8 cellular contexts compared by ENCODE assay signal in the genomic region with DNA sequence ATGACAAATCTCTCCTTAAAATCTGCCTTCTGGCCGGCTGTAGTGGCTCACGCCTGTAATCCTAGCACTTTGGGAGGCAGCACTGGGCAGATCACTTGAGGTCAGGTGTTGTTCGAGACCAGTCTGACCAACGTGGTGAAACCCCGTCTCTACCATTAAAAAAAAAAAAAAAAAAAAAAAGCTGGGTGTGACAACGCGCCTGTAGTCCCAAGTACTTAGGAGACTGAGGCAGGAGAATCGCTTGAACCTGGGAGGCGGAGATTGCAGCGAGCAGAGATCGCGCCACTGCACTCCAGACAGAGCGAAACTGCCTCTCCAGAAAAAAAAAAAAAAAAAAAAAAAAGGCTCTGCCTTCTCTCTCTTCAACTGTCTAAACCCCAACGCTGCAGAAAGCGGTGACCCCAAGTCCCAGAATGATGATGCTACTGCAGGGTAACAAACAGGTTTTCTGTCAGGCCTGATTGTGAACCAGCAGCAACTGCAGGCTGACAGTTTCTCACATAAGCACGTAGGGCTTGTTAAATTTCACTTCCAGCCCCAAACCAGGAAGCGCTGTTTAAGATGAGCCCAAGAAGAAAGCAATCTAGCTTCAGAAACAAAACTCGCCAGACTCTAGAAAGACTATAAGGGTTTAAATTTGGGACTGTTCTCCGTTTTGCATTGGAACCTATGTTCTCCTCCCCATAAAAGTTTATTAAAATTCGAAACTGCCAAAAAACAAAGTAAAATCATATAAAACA. TPM values are rescaled to one million over a fixed set of nuclear protein-coding genes. Genes with fewer than 3 reads are reported as not detected.
DNase-seq lines count a peak whose midpoint lies in the region; ATAC-seq, FAIRE-seq and TF ChIP-seq lines count a peak whose summit lies in the region.

No MANE protein-coding gene starts in this region.

- peaks cover 28% of the 10 kb centered on the region for H3K4me1 ChIP-seq in HepG2 (ENCODE audit: insufficient read depth, low read length)

- no peak for TF ChIP-seq CTCF in HepG2 (CRISPR knock-in tag; IDR thresholded peaks at IDR 0.05)

- POLR2A ChIA-PET in HepG2 (lab: Yijun Ruan, JAX), result interaction anchor here (0.8 to 1.1 kb wide), 3 partner anchors 10 to 42 kb away, joined by 3 to 4 read pairs (median 3); no protein-coding TSS in a partner anchor

- H3K36me3 ChIP-seq in HepG2 (replicated peaks in 1 of 2; ENCODE audit: control insufficient read depth in 1 of 2, insufficient read depth in 2 of 2, low read length in 2 of 2), result no peaks in the 10 kb centered on the region

- no peak for FAIRE-seq in HepG2 (lab: Jason Lieb, UNC)

- BruUV-seq in HepG2 (replicated peaks; lab: Mats Ljungman, UMichigan), result TSS peak; percentile 61

- peak overlapping the region; percentile 62 for H2AFZ ChIP-seq in HepG2 (ENCODE audit: low read length)

- no peak for TF ChIP-seq POLR2A in HepG2 (IDR thresholded peaks at IDR 0.05; ENCODE audit: insufficient read depth in 1 of 2, low read depth in 2 of 2, low read length in 2 of 2)

- DNase-seq in A172 (ENCODE audit: low spot score) (peak; percentile 46), T-helper 22 cell (ENCODE audit: low read depth) (peak; percentile 26), cerebellum (ENCODE audit: low spot score) (peak; percentile 6), HepG2 (ENCODE audit: low spot score) (no peak), NCI-H2081 (lab: John Stamatoyannopoulos, UW) (no peak)
- peak; percentile 13 for DNase-seq in stimulated activated CD8-positive, alpha-beta memory T cell treated with anti-CD3 and anti-CD28 coated beads, Interleukin-7, amount 100 ng/mL, for 4 hours (ENCODE audit: low read depth in 2 of 2)

- H4K20me1 ChIP-seq in HepG2 (ENCODE audit: insufficient read depth, low read length), result 0 out of 2 replicates have a peak, but pooled peaks cover 3% of the 10 kb centered on the region

- WGBS in HepG2 (ENCODE audit: low lambda C conversion rate), result 2% methylated on average over 19 of the region's 20 CpGs

- ATAC-seq in GM18517 (IDR thresholded peaks at IDR 0.05; ENCODE audit: unreplicated experiment) (peak; percentile 21), HG03354 (IDR thresholded peaks at IDR 0.05; ENCODE audit: poor library complexity, severe bottlenecking, unreplicated experiment) (peak; percentile 24), HepG2 (no peak)

- peak overlapping the region; percentile 87 to 94 (median 94) for H3K4me3 ChIP-seq in HepG2 (replicated peaks in 1 of 3; ENCODE audit: insufficient read depth in 1 of 3, low read depth in 2 of 3, low read length in 3 of 3)

- intact Hi-C loops in HepG2 (cut with micrococcal nuclease; ENCODE audit: unreplicated experiment), result loop anchor here (5.0 to 10.0 kb wide), 2 partner anchors 41 to 316 kb away; no protein-coding TSS in a partner anchor

- H3K9ac ChIP-seq in HepG2 (ENCODE audit: insufficient read depth, low read depth, low read length), result peak overlapping the region; percentile 67

- H3K4me2 ChIP-seq in HepG2 (ENCODE audit: low read depth, low read length), result peak overlapping the region; percentile 91

- H3K79me2 ChIP-seq in HepG2 (ENCODE audit: insufficient read depth, low read length), result no peaks in the 10 kb centered on the region

- H3K27ac ChIP-seq in HepG2 (ENCODE audit: extremely low read length, insufficient read depth, low read length), result peak overlapping the region; percentile 34

- CTCF ChIA-PET in HepG2 (lab: Yijun Ruan, JAX; ENCODE audit: low intra/inter-chr PET ratio, low total read pairs), result no interaction called here

- TF ChIP-seq RAD21 in HepG2 (CRISPR knock-in tag; IDR thresholded peaks at IDR 0.05), result no peak

- peaks cover 0 to 4% of the 10 kb centered on the region in 2 experiments; a peak in 2 of 5 replicates for H3K27me3 ChIP-seq in HepG2 (ENCODE audit: control insufficient read depth in 1 of 2, insufficient read depth in 2 of 2, low read length in 2 of 2)

- TF ChIP-seq EP300 in HepG2 (IDR thresholded peaks at IDR 0.05; ENCODE audit: low read depth in 2 of 2, low read length in 2 of 2) (no peak), HepG2 (CRISPR knock-in tag; IDR thresholded peaks at IDR 0.05; ENCODE audit: borderline replicate concordance) (no peak)

- H3K9me3 ChIP-seq in HepG2 (ENCODE audit: low read length), result no peaks in the 10 kb centered on the region

- in situ Hi-C loops in HepG2 (cut with HindIII; ENCODE audit: extremely low pct_ligation_motif_present, low pct_unique_long_range_greater_than_20kb), result no loop called here

TF ChIP-seq in HepG2, 621 proteins besides CTCF, POLR2A, EP300 and RAD21 (continues in another document):
- TF ChIP-seq, protein P1, sequence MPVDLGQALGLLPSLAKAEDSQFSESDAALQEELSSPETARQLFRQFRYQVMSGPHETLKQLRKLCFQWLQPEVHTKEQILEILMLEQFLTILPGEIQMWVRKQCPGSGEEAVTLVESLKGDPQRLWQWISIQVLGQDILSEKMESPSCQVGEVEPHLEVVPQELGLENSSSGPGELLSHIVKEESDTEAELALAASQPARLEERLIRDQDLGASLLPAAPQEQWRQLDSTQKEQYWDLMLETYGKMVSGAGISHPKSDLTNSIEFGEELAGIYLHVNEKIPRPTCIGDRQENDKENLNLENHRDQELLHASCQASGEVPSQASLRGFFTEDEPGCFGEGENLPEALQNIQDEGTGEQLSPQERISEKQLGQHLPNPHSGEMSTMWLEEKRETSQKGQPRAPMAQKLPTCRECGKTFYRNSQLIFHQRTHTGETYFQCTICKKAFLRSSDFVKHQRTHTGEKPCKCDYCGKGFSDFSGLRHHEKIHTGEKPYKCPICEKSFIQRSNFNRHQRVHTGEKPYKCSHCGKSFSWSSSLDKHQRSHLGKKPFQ (CRISPR knock-in tag; IDR thresholded peaks at IDR 0.05; ENCODE audit: insufficient replicate concordance), result peak; percentile 16
- TF ChIP-seq, protein P2, sequence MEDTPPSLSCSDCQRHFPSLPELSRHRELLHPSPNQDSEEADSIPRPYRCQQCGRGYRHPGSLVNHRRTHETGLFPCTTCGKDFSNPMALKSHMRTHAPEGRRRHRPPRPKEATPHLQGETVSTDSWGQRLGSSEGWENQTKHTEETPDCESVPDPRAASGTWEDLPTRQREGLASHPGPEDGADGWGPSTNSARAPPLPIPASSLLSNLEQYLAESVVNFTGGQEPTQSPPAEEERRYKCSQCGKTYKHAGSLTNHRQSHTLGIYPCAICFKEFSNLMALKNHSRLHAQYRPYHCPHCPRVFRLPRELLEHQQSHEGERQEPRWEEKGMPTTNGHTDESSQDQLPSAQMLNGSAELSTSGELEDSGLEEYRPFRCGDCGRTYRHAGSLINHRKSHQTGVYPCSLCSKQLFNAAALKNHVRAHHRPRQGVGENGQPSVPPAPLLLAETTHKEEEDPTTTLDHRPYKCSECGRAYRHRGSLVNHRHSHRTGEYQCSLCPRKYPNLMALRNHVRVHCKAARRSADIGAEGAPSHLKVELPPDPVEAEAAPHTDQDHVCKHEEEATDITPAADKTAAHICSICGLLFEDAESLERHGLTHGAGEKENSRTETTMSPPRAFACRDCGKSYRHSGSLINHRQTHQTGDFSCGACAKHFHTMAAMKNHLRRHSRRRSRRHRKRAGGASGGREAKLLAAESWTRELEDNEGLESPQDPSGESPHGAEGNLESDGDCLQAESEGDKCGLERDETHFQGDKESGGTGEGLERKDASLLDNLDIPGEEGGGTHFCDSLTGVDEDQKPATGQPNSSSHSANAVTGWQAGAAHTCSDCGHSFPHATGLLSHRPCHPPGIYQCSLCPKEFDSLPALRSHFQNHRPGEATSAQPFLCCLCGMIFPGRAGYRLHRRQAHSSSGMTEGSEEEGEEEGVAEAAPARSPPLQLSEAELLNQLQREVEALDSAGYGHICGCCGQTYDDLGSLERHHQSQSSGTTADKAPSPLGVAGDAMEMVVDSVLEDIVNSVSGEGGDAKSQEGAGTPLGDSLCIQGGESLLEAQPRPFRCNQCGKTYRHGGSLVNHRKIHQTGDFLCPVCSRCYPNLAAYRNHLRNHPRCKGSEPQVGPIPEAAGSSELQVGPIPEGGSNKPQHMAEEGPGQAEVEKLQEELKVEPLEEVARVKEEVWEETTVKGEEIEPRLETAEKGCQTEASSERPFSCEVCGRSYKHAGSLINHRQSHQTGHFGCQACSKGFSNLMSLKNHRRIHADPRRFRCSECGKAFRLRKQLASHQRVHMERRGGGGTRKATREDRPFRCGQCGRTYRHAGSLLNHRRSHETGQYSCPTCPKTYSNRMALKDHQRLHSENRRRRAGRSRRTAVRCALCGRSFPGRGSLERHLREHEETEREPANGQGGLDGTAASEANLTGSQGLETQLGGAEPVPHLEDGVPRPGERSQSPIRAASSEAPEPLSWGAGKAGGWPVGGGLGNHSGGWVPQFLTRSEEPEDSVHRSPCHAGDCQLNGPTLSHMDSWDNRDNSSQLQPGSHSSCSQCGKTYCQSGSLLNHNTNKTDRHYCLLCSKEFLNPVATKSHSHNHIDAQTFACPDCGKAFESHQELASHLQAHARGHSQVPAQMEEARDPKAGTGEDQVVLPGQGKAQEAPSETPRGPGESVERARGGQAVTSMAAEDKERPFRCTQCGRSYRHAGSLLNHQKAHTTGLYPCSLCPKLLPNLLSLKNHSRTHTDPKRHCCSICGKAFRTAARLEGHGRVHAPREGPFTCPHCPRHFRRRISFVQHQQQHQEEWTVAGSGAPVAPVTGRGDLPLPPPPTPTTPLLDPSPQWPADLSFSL (CRISPR knock-in tag; IDR thresholded peaks at IDR 0.05), result no peak

RNA-seq across cellular contexts. Expression of a gene that starts 0.9 kb away (rescaled TPM):
- total RNA-seq in A172 (2014; rRNA removed; shearing (Covaris generic)), result 166 and 225 TPM in 2 replicates
- total RNA-seq in cerebellum (26.0 TPM), HepG2 (2016; rRNA removed; fragmentation: Illumina TruSeq; extraction: Trizol) (67.6 and 87.8 TPM in 2 replicates)
- 18.4 and 21.4 TPM in 2 replicates for total RNA-seq in HepG2 (2016; cell fraction: cytosol; rRNA removed; fragmentation: Illumina TruSeq; extraction: Trizol; ENCODE audit: low read depth)
- 66.7 and 88.4 TPM in 2 replicates for total RNA-seq in HepG2 (2016; cell fraction: insoluble cytoplasmic fraction; rRNA removed; fragmentation: Illumina TruSeq; extraction: Trizol)
- 52.5 and 53.1 TPM in 2 replicates for total RNA-seq in HepG2 (2016; cell fraction: membrane; rRNA removed; fragmentation: Illumina TruSeq; extraction: Trizol)
- 62.8 and 67.7 TPM in 2 replicates for total RNA-seq in HepG2 (2016; cell fraction: nucleus; rRNA removed; fragmentation: Illumina TruSeq; extraction: Trizol)
- polyA plus RNA-seq in HepG2 (2011; rRNA removed), result 35.2 and 42.1 TPM in 2 replicates
- 22.7 and 32.6 TPM in 2 replicates for polyA plus RNA-seq in HepG2 (2011; cell fraction: cytosol; rRNA removed)
- polyA plus RNA-seq in HepG2 (2011; cell fraction: nucleus; rRNA removed), result 49.5 and 52.7 TPM in 2 replicates
- 54.0 and 64.0 TPM in 2 replicates for polyA plus RNA-seq in HepG2 (2012)
- polyA plus RNA-seq in HepG2 (2016; cell fraction: cytosol; fragmentation: Illumina TruSeq; extraction: Trizol; ENCODE audit: low read depth), result 24.3 and 25.3 TPM in 2 replicates
- 99.8 and 110 TPM in 2 replicates for polyA plus RNA-seq in HepG2 (2016; cell fraction: insoluble cytoplasmic fraction; fragmentation: Illumina TruSeq; extraction: Trizol; ENCODE audit: low read depth)
- polyA plus RNA-seq in HepG2 (2016; cell fraction: membrane; fragmentation: Illumina TruSeq; extraction: Trizol; ENCODE audit: low read depth), result 40.8 and 51.2 TPM in 2 replicates
- 65.5 and 67.5 TPM in 2 replicates for polyA plus RNA-seq in HepG2 (2016; cell fraction: nucleus; fragmentation: Illumina TruSeq; extraction: Trizol; ENCODE audit: insufficient read depth, low read depth)
- polyA minus RNA-seq in HepG2 (2011; rRNA and poly(A)+ RNA removed; ENCODE audit: low replicate concordance), result 12.4 and 53.4 TPM in 2 replicates
- polyA minus RNA-seq in HepG2 (2011; cell fraction: cytosol; rRNA and poly(A)+ RNA removed), result 39.6 and 45.8 TPM in 2 replicates
- polyA minus RNA-seq in HepG2 (2011; cell fraction: nucleus; rRNA and poly(A)+ RNA removed), result 166 and 175 TPM in 2 replicates

Comparison
In these comparisons a context has a peak if more than half of its experiments do, and no peak if none do; other contexts are left out.
1. DNase-seq: peak in A172 (single experiment), T-helper 22 cell (single experiment), cerebellum (single experiment) and stimulated activated CD8-positive, alpha-beta memory T cell treated with anti-CD3 and anti-CD28 coated beads, Interleukin-7, amount 100 ng/mL, for 4 hours (2 of 2); none in HepG2 (single experiment) and NCI-H2081 (0 of 2).